9 cellular contexts compared by ENCODE assay signal in the genomic region with DNA sequence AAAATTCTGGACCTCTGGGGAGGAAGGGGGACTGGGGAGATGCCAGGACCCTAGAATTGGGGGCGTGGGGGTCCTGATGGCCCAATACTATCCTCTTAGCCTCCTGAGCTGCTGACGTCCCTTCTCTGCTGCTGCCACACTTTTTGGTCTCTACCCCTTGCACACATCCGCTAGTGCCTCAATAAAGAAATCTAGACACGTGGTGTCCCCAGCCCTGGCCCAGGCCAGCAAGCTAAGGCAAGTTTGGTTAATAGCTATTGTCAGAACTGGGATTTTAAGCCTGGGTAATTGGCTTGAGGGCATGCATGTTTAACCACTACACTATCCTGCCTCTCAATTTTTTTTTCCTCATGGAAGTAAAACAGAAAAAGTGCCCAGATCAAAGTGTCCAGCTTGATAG. TPM values are rescaled to one million over a fixed set of nuclear protein-coding genes. Genes with fewer than 3 reads are reported as not detected.
DNase-seq lines count a peak whose midpoint lies in the region; ATAC-seq lines count a peak whose summit lies in the region.
"Had no signal": no experiment of that assay in that cellular context is flagged by ENCODE, and none has a peak within 500 bp of the region (broad histone marks: within the 10 kb centered on the region; RNA-seq: fewer than 3 reads in every experiment).

No MANE protein-coding gene starts in this region.

- H3K36me3 Mint-ChIP-seq in activated CD4-positive, alpha-beta memory T cell treated with anti-CD3 and anti-CD28 coated beads for 36 hours: peaks cover 52% of the 10 kb centered on the region

- no peaks in the 10 kb centered on the region for H3K27me3 Mint-ChIP-seq in activated CD4-positive, alpha-beta memory T cell treated with anti-CD3 and anti-CD28 coated beads for 36 hours
- no peaks in the 10 kb centered on the region for H3K27me3 Mint-ChIP-seq in stimulated activated naive CD8-positive, alpha-beta T cell treated with anti-CD3 and anti-CD28 coated beads, Interleukin-15, amount 100 ng/mL, for 72 hours

- H3K4me3 Mint-ChIP-seq in activated CD4-positive, alpha-beta memory T cell treated with anti-CD3 and anti-CD28 coated beads for 36 hours: peak overlapping the region; percentile 81
- peak overlapping the region; percentile 90 to 98 for H3K4me3 Mint-ChIP-seq in stimulated activated naive CD8-positive, alpha-beta T cell treated with anti-CD3 and anti-CD28 coated beads, Interleukin-15, amount 100 ng/mL, for 72 hours
- H3K4me3 Mint-ChIP-seq: nephron had no signal

- peak overlapping the region; percentile 100 for H3K27ac Mint-ChIP-seq in activated CD4-positive, alpha-beta memory T cell treated with anti-CD3 and anti-CD28 coated beads for 36 hours
- peak overlapping the region; percentile 98 for H3K27ac Mint-ChIP-seq in stimulated activated naive CD8-positive, alpha-beta T cell treated with anti-CD3 and anti-CD28 coated beads, Interleukin-15, amount 100 ng/mL, for 72 hours
- H3K27ac Mint-ChIP-seq: nephron had no signal

- intact Hi-C loops in activated CD4-positive, alpha-beta memory T cell treated with anti-CD3 and anti-CD28 coated beads for 36 hours (cut with micrococcal nuclease): loop anchor here (2.0 to 10.0 kb wide), 3 partner anchors 243 to 1214 kb away; a partner anchor contains a TSS
- intact Hi-C loops in left ventricle myocardium superior (cut with micrococcal nuclease): no loop called here

- DNase-seq in activated T-cell treated with anti-CD3 and anti-CD28 coated beads for 1 hour (ENCODE audit: low read depth): peak; percentile 40
- DNase-seq in activated T-cell treated with anti-CD3 and anti-CD28 coated beads for 4 hours: no peak
- DNase-seq in activated CD4-positive, alpha-beta memory T cell treated with anti-CD3 and anti-CD28 coated beads for 36 hours: peak; percentile 72
- DNase-seq in left ventricle myocardium superior: no peak
- DNase-seq in stimulated activated naive CD8-positive, alpha-beta T cell treated with anti-CD3 and anti-CD28 coated beads, Interleukin-15, amount 100 ng/mL, for 72 hours: peak; percentile 38 to 65
- no peak for DNase-seq in NOMO-1 treated with dmso at 0.1 percent for 144 hours (lab: John Stamatoyannopoulos, UW; ENCODE audit: unreplicated experiment)

- peaks cover 21% of the 10 kb centered on the region for H3K9me3 Mint-ChIP-seq in activated CD4-positive, alpha-beta memory T cell treated with anti-CD3 and anti-CD28 coated beads for 36 hours
- peaks cover 30 to 32% of the 10 kb centered on the region in 2 donors for H3K9me3 Mint-ChIP-seq in stimulated activated naive CD8-positive, alpha-beta T cell treated with anti-CD3 and anti-CD28 coated beads, Interleukin-15, amount 100 ng/mL, for 72 hours

- CTCF ChIA-PET in activated CD4-positive, alpha-beta memory T cell treated with anti-CD3 and anti-CD28 coated beads for 36 hours (lab: Charles Lee): interaction anchor here (1.3 to 6.0 kb wide), 2 partner anchors 12 to 195 kb away, joined by 3 to 162 read pairs; no protein-coding TSS in a partner anchor

- peaks cover 30% of the 10 kb centered on the region for H3K4me1 Mint-ChIP-seq in activated CD4-positive, alpha-beta memory T cell treated with anti-CD3 and anti-CD28 coated beads for 36 hours (ENCODE audit: low read depth)
- H3K4me1 Mint-ChIP-seq in stimulated activated naive CD8-positive, alpha-beta T cell treated with anti-CD3 and anti-CD28 coated beads, Interleukin-15, amount 100 ng/mL, for 72 hours: peaks cover 50% of the 10 kb centered on the region
- H3K4me1 Mint-ChIP-seq: nephron had no signal

- POLR2A ChIA-PET in activated CD4-positive, alpha-beta memory T cell treated with anti-CD3 and anti-CD28 coated beads for 36 hours (lab: Charles Lee): interaction anchor here (1.3 to 4.2 kb wide), 6 partner anchors 10 to 206 kb away, joined by 3 to 43 read pairs (median 8); a partner anchor contains a TSS

- ATAC-seq in left ventricle myocardium superior (peak; percentile 59), GM18519 (IDR thresholded peaks at IDR 0.05; ENCODE audit: low FRiP score, unreplicated experiment) (no peak), HG03097 (IDR thresholded peaks at IDR 0.05; ENCODE audit: low FRiP score, unreplicated experiment) (no peak)
- ATAC-seq in stimulated activated naive CD8-positive, alpha-beta T cell treated with anti-CD3 and anti-CD28 coated beads, Interleukin-15, amount 100 ng/mL, for 72 hours: peak; percentile 70

RNA-seq across cellular contexts. Expression of a gene that starts 1.0 kb away (rescaled TPM):
- 100 to 1,000 TPM; 140 to 148 TPM for total RNA-seq in activated CD4-positive, alpha-beta memory T cell treated with anti-CD3 and anti-CD28 coated beads for 36 hours
- total RNA-seq in left ventricle myocardium superior: 8.0 TPM

RNA-seq across cellular contexts. Expression of a gene that starts 41.0 kb away (rescaled TPM):
- total RNA-seq in activated CD4-positive, alpha-beta memory T cell treated with anti-CD3 and anti-CD28 coated beads for 36 hours: 10 to 100 TPM; 34.6 to 37.1 TPM
- 6.2 TPM for total RNA-seq in left ventricle myocardium superior

Comparison
In these comparisons a context has a peak if more than half of its experiments do, and no peak if none do; other contexts are left out.
1. DNase-seq: peak in activated T-cell treated with anti-CD3 and anti-CD28 coated beads for 1 hour (single experiment), activated CD4-positive, alpha-beta memory T cell treated with anti-CD3 and anti-CD28 coated beads for 36 hours (single experiment) and stimulated activated naive CD8-positive, alpha-beta T cell treated with anti-CD3 and anti-CD28 coated beads, Interleukin-15, amount 100 ng/mL, for 72 hours (2 of 2); none in activated T-cell treated with anti-CD3 and anti-CD28 coated beads for 4 hours (single experiment), left ventricle myocardium superior (single experiment) and NOMO-1 treated with dmso at 0.1 percent for 144 hours (single experiment).
2. ATAC-seq: peak in left ventricle myocardium superior (single experiment) and stimulated activated naive CD8-positive, alpha-beta T cell treated with anti-CD3 and anti-CD28 coated beads, Interleukin-15, amount 100 ng/mL, for 72 hours (single experiment); none in GM18519 (single experiment) and HG03097 (single experiment).
3. RNA of a gene that starts 1.0 kb away (total RNA-seq): 140 to 148 TPM in activated CD4-positive, alpha-beta memory T cell treated with anti-CD3 and anti-CD28 coated beads for 36 hours; 8.0 TPM in left ventricle myocardium superior (single experiment); every median in the first group is over 10 times any median in the second.